ENCODE assay signal across 8 cellular contexts in the genomic region with DNA sequence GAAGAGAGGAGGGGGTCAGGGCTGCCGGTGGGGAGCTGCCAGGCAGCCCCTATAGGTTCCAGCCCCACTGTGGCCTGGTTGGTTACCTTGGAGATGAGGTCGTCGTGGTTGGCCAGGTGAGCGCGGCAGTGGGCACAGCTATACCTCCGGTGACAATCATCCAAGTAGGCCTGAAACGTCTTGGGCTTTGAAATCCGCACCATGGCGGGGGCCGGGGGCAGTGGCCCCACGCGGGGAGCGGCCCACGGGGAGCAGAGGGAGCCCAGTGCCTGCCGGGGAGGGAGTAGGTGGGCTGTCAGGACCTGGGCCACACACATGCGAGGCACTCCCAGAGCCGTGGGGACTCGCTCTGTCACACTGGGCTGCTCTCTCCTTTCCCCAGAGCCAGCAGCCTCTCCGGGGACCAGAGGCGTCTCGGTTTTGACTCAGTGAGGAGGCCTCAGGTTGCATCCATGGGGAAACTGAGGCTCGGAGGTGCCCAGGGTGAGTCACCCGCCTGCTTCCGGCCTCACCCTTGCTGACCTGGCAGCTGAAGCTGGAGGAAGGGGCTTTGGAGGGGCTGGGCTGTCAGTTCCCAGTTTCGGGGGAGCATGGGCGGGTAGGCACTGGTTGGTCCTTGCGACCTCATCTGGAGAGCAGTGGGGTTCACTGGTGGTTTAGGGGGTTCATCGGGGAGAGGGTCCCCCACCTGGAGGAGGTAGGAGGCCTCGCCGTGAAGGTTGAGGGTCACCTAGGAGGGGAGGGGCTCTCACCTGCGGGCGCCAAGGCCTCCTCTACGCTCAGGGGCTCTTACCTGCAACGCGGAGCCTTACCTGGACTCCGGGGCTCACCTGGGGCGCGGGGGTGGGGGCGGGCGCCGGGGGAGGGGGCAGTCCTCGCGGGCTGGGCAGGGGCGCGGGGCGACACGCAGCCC. TPM values are rescaled to one million over a fixed set of nuclear protein-coding genes. Genes with fewer than 3 reads are reported as not detected.
DNase-seq lines count a peak whose midpoint lies in the region; ATAC-seq and TF ChIP-seq lines count a peak whose summit lies in the region.

No MANE protein-coding gene starts in this region.

- 7% methylated on average over 8 of the region's 47 CpGs for WGBS in right lobe of liver (ENCODE audit: insufficient coverage, low coverage, low lambda C conversion rate, missing lambda C conversion rate)
- WGBS in tibial nerve, 2 donors: 11 to 42% methylated on average over 10 to 44 of the region's 47 CpGs

- in situ Hi-C loops in astrocyte of the spinal cord (cut with HindIII; ENCODE audit: low sequenced_read_pairs) (no loop called here), ACHN (cut with HindIII; ENCODE audit: low pct_ligation_motif_present, low pct_unique_long_range_greater_than_20kb, low sequenced_read_pairs) (no loop called here)

- H3K9me3 ChIP-seq in right lobe of liver (no peaks in the 10 kb centered on the region), tibial nerve (peaks cover 0 to 23% (median 0%) of the 10 kb centered on the region in 4 donors)

- peak overlapping the region; percentile 59 for H3K4me3 ChIP-seq in astrocyte of the spinal cord (ENCODE audit: low read depth, low read length)
- peak overlapping the region; percentile 55 to 63 (median 62) for H3K4me3 ChIP-seq in right lobe of liver
- H3K4me3 ChIP-seq in tibial nerve: peak overlapping the region; percentile 67 to 93 (median 82)

- intact Hi-C loops in right lobe of liver (cut with DNase I): no loop called here

- no peak for TF ChIP-seq POLR2A in right lobe of liver (IDR thresholded peaks at IDR 0.05)
- TF ChIP-seq POLR2A in tibial nerve (IDR thresholded peaks at IDR 0.05): no peak

- TF ChIP-seq CTCF in astrocyte of the spinal cord (IDR thresholded peaks at IDR 0.05; ENCODE audit: low read depth, low read length) (no peak), right lobe of liver (IDR thresholded peaks at IDR 0.05) (no peak), tibial nerve (IDR thresholded peaks at IDR 0.05) (no peak)

- H3K27me3 ChIP-seq in right lobe of liver (no peaks in the 10 kb centered on the region), tibial nerve (no peaks in the 10 kb centered on the region)

- TF ChIP-seq EP300 in tibial nerve (IDR thresholded peaks at IDR 0.05): no peak

- peaks cover 0 to 11% (median 0%) of the 10 kb centered on the region in 4 donors for H3K36me3 ChIP-seq in right lobe of liver
- peaks cover 5 to 23% (median 5%) of the 10 kb centered on the region in 3 donors for H3K36me3 ChIP-seq in tibial nerve

- H3K4me1 ChIP-seq in right lobe of liver (peaks cover 0 to 34% (median 4%) of the 10 kb centered on the region in 4 donors), tibial nerve (peaks cover 0 to 50% (median 32%) of the 10 kb centered on the region in 4 donors)

- ATAC-seq in right lobe of liver (no peak), GM18498 (IDR thresholded peaks at IDR 0.05; ENCODE audit: unreplicated experiment) (no peak)

- DNase-seq in activated T-cell treated with anti-CD3 and anti-CD28 coated beads, Interleukin-2, amount 50 U/mL, for 1 hour: peak; percentile 52
- DNase-seq in activated T-cell treated with anti-CD3 and anti-CD28 coated beads for 4 hours: no peak
- no peak for DNase-seq in astrocyte of the spinal cord (ENCODE audit: low read depth, low spot score)
- DNase-seq in right lobe of liver: no peak
- DNase-seq in tibial nerve (ENCODE audit: low spot score in 2 of 2): no peak
- no peak for DNase-seq in pons (ENCODE audit: low spot score)
- DNase-seq in ACHN: no peak

- H3K27ac ChIP-seq in right lobe of liver: peak overlapping the region; percentile 88 to 92 (median 92)
- H3K27ac ChIP-seq in tibial nerve: peak overlapping the region; percentile 90 to 97 (median 96)

RNA-seq across cellular contexts. Expression of a gene that starts 0.6 kb away (rescaled TPM):
- total RNA-seq in right lobe of liver (10 to 100 TPM; 13.5 to 46.5 (median 21.9) TPM), tibial nerve (100 to 1,000 TPM in 2 of 4 donors, 10 to 100 TPM in 2; 81.9 to 197 (median 122) TPM)

RNA-seq across cellular contexts. Expression of a gene that starts 3.7 kb away (rescaled TPM):
- total RNA-seq in right lobe of liver: under 1 TPM; 0.37 to 0.68 (median 0.42) TPM
- 1 to 10 TPM in 1 of 4 donors, under 1 TPM in 2, not detected in 1; 0.66 to 1.5 (median 0.84) TPM for total RNA-seq in tibial nerve

RNA-seq across cellular contexts. Expression of a gene that starts 17.9 kb away (rescaled TPM):
- 1 to 10 TPM in 4 of 6 experiments, under 1 TPM in 1, not detected in 1; 0.19 to 2.3 (median 2.3) TPM for total RNA-seq in right lobe of liver
- 1 to 10 TPM; 2.8 to 5.2 (median 4.6) TPM for total RNA-seq in tibial nerve

RNA-seq across cellular contexts. Expression of a gene that starts 19.6 kb away (rescaled TPM):
- total RNA-seq in right lobe of liver (10 to 100 TPM; 43.1 to 59.7 (median 47.0) TPM), tibial nerve (10 to 100 TPM; 21.1 to 54.3 (median 34.3) TPM)

RNA-seq across cellular contexts. Expression of a gene that starts 27.6 kb away (rescaled TPM):
- 10 to 100 TPM in 5 of 6 experiments, 1 to 10 TPM in 1; 7.4 to 24.1 (median 16.0) TPM for total RNA-seq in right lobe of liver
- 10 to 100 TPM; 65.5 to 93.0 (median 79.5) TPM for total RNA-seq in tibial nerve
